ENCODE assay signal across 39 cellular contexts in the genomic region with DNA sequence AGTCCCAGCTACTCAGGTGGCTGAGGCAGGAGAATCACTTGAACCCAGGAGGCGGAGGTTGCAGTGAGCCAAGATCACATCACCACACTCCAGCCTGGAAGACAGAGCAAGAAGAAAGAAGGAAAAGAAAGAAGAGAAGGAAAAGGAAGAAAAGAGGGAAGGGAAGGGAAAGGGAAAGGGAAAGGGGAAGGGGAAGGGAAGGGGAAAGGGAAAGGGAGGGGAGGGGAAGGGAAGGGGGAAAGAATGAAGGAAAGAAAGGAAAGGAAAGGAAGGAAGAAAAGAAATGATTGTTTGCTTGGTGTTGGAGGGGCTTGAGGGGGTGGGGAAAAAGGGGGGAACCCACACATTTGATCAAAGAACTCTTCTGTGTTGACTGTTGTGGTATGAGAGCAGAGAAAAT. TPM values are rescaled to one million over a fixed set of nuclear protein-coding genes. Genes with fewer than 3 reads are reported as not detected.
"Had no signal": no experiment of that assay in that cellular context is flagged by ENCODE, and none has a peak within 500 bp of the region (broad histone marks: within the 10 kb centered on the region; RNA-seq: fewer than 3 reads in every experiment).

No MANE protein-coding gene starts in this region.

- H3K27ac Mint-ChIP-seq: activated CD4-positive, alpha-beta memory T cell treated with anti-CD3 and anti-CD28 coated beads for 36 hours; activated CD4-positive, alpha-beta T cell treated with anti-CD3 and anti-CD28 coated beads, Interleukin-2, amount 10 ng/mL, durations not matched to agents 24 days and 14 days; brain; mesothelial cell of epicardium; stimulated activated memory B cell treated with anti-CD40 and anti-IgM and Interleukin-4, amounts not matched to agents 10 μg/mL and 1 μg/mL and 100 μg/mL, for 72 hours; T-helper 17 cell had no signal

- DNase-seq: activated CD4-positive, CD25-positive, alpha-beta regulatory T cell treated with anti-CD3 and anti-CD28 coated beads, Interleukin-2, amount 50 U/mL, for 72 hours; activated CD8-positive, alpha-beta memory T cell treated with anti-CD3 and anti-CD28 coated beads, Interleukin-2, amount 50 U/mL, for 4 hours; activated gamma-delta T cell; activated naive CD8-positive, alpha-beta T cell treated with anti-CD3 and anti-CD28 coated beads, Interleukin-2, amount 10 ng/mL, durations not matched to agents 7 days and 5 days; activated T-cell treated with anti-CD3 and anti-CD28 coated beads, Interleukin-2, amount 50 U/mL, for 1 hour; cerebellar nuclear complex; colonic mucosa; effector CD8-positive, alpha-beta T cell; esophagus squamous epithelium; foreskin melanocyte; heart right ventricle; naive B cell; nephron progenitor cell; nucleus accumbens; pancreas; retina; sigmoid colon; small intestine; stimulated activated CD4-positive, alpha-beta T cell treated with anti-CD3 and anti-CD28 coated beads, Interleukin-4, amount 100 ng/mL, for 24 hours; T-helper 17 cell; tibial artery; upper lobe of right lung had no signal

- H3K4me1 Mint-ChIP-seq: brain, mesothelial cell of epicardium, nephron progenitor cell had no signal

- H3K36me3 ChIP-seq: ascending aorta, cardiac muscle cell, colonic mucosa, esophagus squamous epithelium, heart right ventricle, pancreas, prostate gland, sigmoid colon, tibial artery, upper lobe of right lung had no signal

- H3K4me3 ChIP-seq: ascending aorta, cardiac muscle cell, colonic mucosa, esophagus squamous epithelium, heart right ventricle, pancreas, prostate gland, sigmoid colon, tibial artery, upper lobe of right lung had no signal

- H3K9me3 Mint-ChIP-seq: activated CD4-positive, alpha-beta memory T cell treated with anti-CD3 and anti-CD28 coated beads for 36 hours; activated CD4-positive, alpha-beta T cell treated with anti-CD3 and anti-CD28 coated beads, Interleukin-2, amount 10 ng/mL, durations not matched to agents 24 days and 14 days; activated naive CD4-positive, alpha-beta T cell treated with anti-CD3 and anti-CD28 coated beads, Interleukin-2, amount 10 ng/mL, durations not matched to agents 7 days and 5 days; activated naive CD8-positive, alpha-beta T cell treated with anti-CD3 and anti-CD28 coated beads, Interleukin-2, amount 10 ng/mL, durations not matched to agents 7 days and 5 days; activated T-helper 1 cell treated with anti-CD3 and anti-CD28 coated beads, Interleukin-12 subunit alpha, Interleukin-12 subunit beta, Interleukin-2, Interleukin-4 antibody, amounts not matched to agents 30 ng/mL and 10 ng/mL and 1 ng/mL, durations not matched to agents 14 hours and 24 hours and 36 hours; mesothelial cell of epicardium; nephron progenitor cell; stimulated activated memory B cell treated with anti-CD40 and anti-IgM and Interleukin-4, amounts not matched to agents 10 μg/mL and 1 μg/mL and 100 μg/mL, for 72 hours; stimulated activated naive CD8-positive, alpha-beta T cell treated with anti-CD3 and anti-CD28 coated beads, Interleukin-15, amount 100 ng/mL, for 72 hours had no signal

- H3K36me3 Mint-ChIP-seq: activated CD4-positive, alpha-beta memory T cell treated with anti-CD3 and anti-CD28 coated beads for 36 hours; activated naive CD4-positive, alpha-beta T cell treated with anti-CD3 and anti-CD28 coated beads, Interleukin-2, amount 10 ng/mL, durations not matched to agents 7 days and 5 days; activated naive CD8-positive, alpha-beta T cell treated with anti-CD3 and anti-CD28 coated beads, Interleukin-2, amount 10 ng/mL, durations not matched to agents 7 days and 5 days; brain; mesothelial cell of epicardium; naive B cell; stimulated activated memory B cell treated with anti-CD40 and anti-IgM and Interleukin-4, amounts not matched to agents 10 μg/mL and 1 μg/mL and 100 μg/mL, for 72 hours had no signal

- ATAC-seq: heart right ventricle, pancreas, T-helper 17 cell had no signal

- H3K4me3 Mint-ChIP-seq: activated CD4-positive, alpha-beta memory T cell treated with anti-CD3 and anti-CD28 coated beads for 36 hours; activated CD4-positive, alpha-beta T cell treated with anti-CD3 and anti-CD28 coated beads, Interleukin-2, amount 10 ng/mL, durations not matched to agents 24 days and 14 days; activated naive CD4-positive, alpha-beta T cell treated with anti-CD3 and anti-CD28 coated beads, Interleukin-2, amount 10 ng/mL, durations not matched to agents 7 days and 5 days; activated T-helper 1 cell treated with anti-CD3 and anti-CD28 coated beads, Interleukin-12 subunit alpha, Interleukin-12 subunit beta, Interleukin-2, Interleukin-4 antibody, amounts not matched to agents 30 ng/mL and 10 ng/mL and 1 ng/mL, durations not matched to agents 14 hours and 24 hours and 36 hours; brain; mesothelial cell of epicardium; nephron progenitor cell; stimulated activated memory B cell treated with anti-CD40 and anti-IgM and Interleukin-4, amounts not matched to agents 10 μg/mL and 1 μg/mL and 100 μg/mL, for 72 hours; T-helper 17 cell had no signal

- H3K27ac ChIP-seq: ascending aorta, cardiac muscle cell, colonic mucosa, epithelial cell of prostate, esophagus squamous epithelium, heart right ventricle, pancreas, prostate gland, sigmoid colon, tibial artery, upper lobe of right lung had no signal

- H3K4me1 ChIP-seq: ascending aorta, colonic mucosa, esophagus squamous epithelium, heart right ventricle, pancreas, prostate gland, sigmoid colon, tibial artery, upper lobe of right lung had no signal

- H3K9me3 ChIP-seq: ascending aorta, colonic mucosa, esophagus squamous epithelium, heart right ventricle, pancreas, prostate gland, sigmoid colon, tibial artery, upper lobe of right lung had no signal

- H3K27me3 ChIP-seq: ascending aorta, colonic mucosa, pancreas had no signal

RNA-seq across cellular contexts. Expression of gene PMIS2, which starts 10.0 kb away (rescaled TPM):
- total RNA-seq: activated CD4-positive, alpha-beta memory T cell treated with anti-CD3 and anti-CD28 coated beads for 36 hours; activated CD4-positive, alpha-beta T cell treated with anti-CD3 and anti-CD28 coated beads, Interleukin-2, amount 10 ng/mL, durations not matched to agents 24 days and 14 days; activated CD8-positive, alpha-beta memory T cell treated with anti-CD3 and anti-CD28 coated beads for 36 hours; activated naive CD8-positive, alpha-beta T cell treated with anti-CD3 and anti-CD28 coated beads, Interleukin-2, amount 10 ng/mL, durations not matched to agents 7 days and 5 days; activated T-helper 1 cell treated with anti-CD3 and anti-CD28 coated beads, Interleukin-12 subunit alpha, Interleukin-12 subunit beta, Interleukin-2, Interleukin-4 antibody, amounts not matched to agents 30 ng/mL and 10 ng/mL and 1 ng/mL, durations not matched to agents 14 hours and 24 hours and 36 hours; ascending aorta; cardiac muscle cell; colonic mucosa; dermis microvascular lymphatic vessel endothelial cell; esophagus squamous epithelium; glomerular endothelial cell; heart right ventricle; kidney epithelial cell; lower leg skin; mesothelial cell of epicardium; pancreas; prostate gland; sigmoid colon; T-helper 17 cell; upper lobe of right lung had no signal
- polyA plus RNA-seq: cardiac muscle cell, heart right ventricle, pancreas, sigmoid colon, small intestine had no signal

RNA-seq across cellular contexts. Expression of gene ATP4A, which starts 32.5 kb away (rescaled TPM):
- total RNA-seq: activated CD4-positive, alpha-beta memory T cell treated with anti-CD3 and anti-CD28 coated beads for 36 hours; activated CD4-positive, alpha-beta T cell treated with anti-CD3 and anti-CD28 coated beads, Interleukin-2, amount 10 ng/mL, durations not matched to agents 24 days and 14 days; activated CD8-positive, alpha-beta memory T cell treated with anti-CD3 and anti-CD28 coated beads for 36 hours; activated naive CD8-positive, alpha-beta T cell treated with anti-CD3 and anti-CD28 coated beads, Interleukin-2, amount 10 ng/mL, durations not matched to agents 7 days and 5 days; activated T-helper 1 cell treated with anti-CD3 and anti-CD28 coated beads, Interleukin-12 subunit alpha, Interleukin-12 subunit beta, Interleukin-2, Interleukin-4 antibody, amounts not matched to agents 30 ng/mL and 10 ng/mL and 1 ng/mL, durations not matched to agents 14 hours and 24 hours and 36 hours; ascending aorta; colonic mucosa; dermis microvascular lymphatic vessel endothelial cell; glomerular endothelial cell; heart right ventricle; kidney epithelial cell; lower leg skin; sigmoid colon; T-helper 17 cell; upper lobe of right lung had no signal
- polyA plus RNA-seq: heart right ventricle had no signal

RNA-seq across cellular contexts. Expression of gene ETV2, which starts 45.6 kb away (rescaled TPM):
- total RNA-seq: kidney epithelial cell had no signal
